In genomic region chr9:28970241-28970654, GRCh38 we compare ENCODE assay signal across 27 cellular contexts.
"Had no signal": no experiment of that assay in that cellular context is flagged by ENCODE, and none has a peak within 500 bp of the region (broad histone marks: within the 10 kb centered on the region; RNA-seq: fewer than 3 reads in every experiment).

No MANE protein-coding gene starts in this region.

- ATAC-seq: activated CD4-positive, CD25-positive, alpha-beta regulatory T cell treated with anti-CD3 and anti-CD28 coated beads, Interleukin-2, amount 50 U/mL, for 24 hours; esophagus mucosa; heart right ventricle; mucosa of descending colon; natural killer cell treated with Interleukin-12 subunit alpha and Interleukin-12 subunit beta and Interleukin-15 and Interleukin-18, amount 100 ng/mL, for 72 hours; right cardiac atrium; stimulated activated naive CD8-positive, alpha-beta T cell treated with anti-CD3 and anti-CD28 coated beads, Interleukin-15, Interleukin-2, amounts not matched to agents 100 U/mL and 50 U/mL, for 24 hours had no signal

- FAIRE-seq: TTC549 had no signal

- H3K27ac ChIP-seq: heart right ventricle, left ventricle myocardium inferior, testis, transverse colon, VCaP had no signal

- H3K4me3 Mint-ChIP-seq: activated CD4-positive, alpha-beta memory T cell treated with anti-CD3 and anti-CD28 coated beads for 36 hours; activated CD4-positive, alpha-beta T cell treated with anti-CD3 and anti-CD28 coated beads, Interleukin-2, amount 10 ng/mL, durations not matched to agents 24 days and 14 days; natural killer cell treated with Interleukin-12 subunit alpha and Interleukin-12 subunit beta and Interleukin-15 and Interleukin-18, amount 100 ng/mL, for 72 hours; T-helper 1 cell treated with Interleukin-12 subunit alpha and Interleukin-12 subunit beta and Interleukin-4 antibody, amounts not matched to agents 30 μg/mL and 1 μg/mL, for 36 hours had no signal

- H3K9me3 ChIP-seq: heart right ventricle, mucosa of descending colon, testis, transverse colon had no signal

- H3K27me3 Mint-ChIP-seq: activated CD4-positive, alpha-beta memory T cell treated with anti-CD3 and anti-CD28 coated beads for 36 hours; activated CD4-positive, alpha-beta T cell treated with anti-CD3 and anti-CD28 coated beads, Interleukin-2, amount 10 ng/mL, durations not matched to agents 24 days and 14 days; natural killer cell treated with Interleukin-12 subunit alpha and Interleukin-12 subunit beta and Interleukin-15 and Interleukin-18, amount 100 ng/mL, for 72 hours had no signal

- H3K36me3 ChIP-seq: heart right ventricle, left ventricle myocardium inferior, transverse colon had no signal

- H3K4me3 ChIP-seq: heart right ventricle, left ventricle myocardium inferior, lung, mucosa of descending colon, testis, transverse colon had no signal

- H3K27ac Mint-ChIP-seq: activated CD4-positive, alpha-beta memory T cell treated with anti-CD3 and anti-CD28 coated beads for 36 hours; activated CD4-positive, alpha-beta T cell treated with anti-CD3 and anti-CD28 coated beads, Interleukin-2, amount 10 ng/mL, durations not matched to agents 24 days and 14 days; natural killer cell treated with Interleukin-12 subunit alpha and Interleukin-12 subunit beta and Interleukin-15 and Interleukin-18, amount 100 ng/mL, for 72 hours; T-helper 1 cell treated with Interleukin-12 subunit alpha and Interleukin-12 subunit beta and Interleukin-4 antibody, amounts not matched to agents 30 μg/mL and 1 μg/mL, for 36 hours had no signal

- DNase-seq: activated CD4-positive, alpha-beta memory T cell treated with anti-CD3 and anti-CD28 coated beads for 36 hours; activated CD4-positive, alpha-beta T cell treated with anti-CD3 and anti-CD28 coated beads, Interleukin-2, amount 10 ng/mL, durations not matched to agents 24 days and 14 days; activated CD8-positive, alpha-beta memory T cell treated with anti-CD3 and anti-CD28 coated beads, Interleukin-2, amount 50 U/mL, for 4 hours; activated gamma-delta T cell; activated naive CD4-positive, alpha-beta T cell treated with anti-CD3 and anti-CD28 coated beads, Interleukin-2, amount 50 U/mL, for 16 hours; activated T-cell treated with anti-CD3 and anti-CD28 coated beads, Interleukin-2, amount 50 U/mL, for 1 hour; amniotic stem cell; caudate nucleus; foreskin fibroblast; heart right ventricle; islet precursor cell; left ventricle myocardium inferior; mucosa of descending colon; posterior cingulate gyrus; right cardiac atrium; stimulated activated CD4-positive, alpha-beta T cell treated with anti-CD3 and anti-CD28 coated beads, Interleukin-4, amount 100 ng/mL, for 1 hour; stimulated activated naive CD8-positive, alpha-beta T cell treated with anti-CD3 and anti-CD28 coated beads, Interleukin-15, Interleukin-2, amounts not matched to agents 100 U/mL and 50 U/mL, for 24 hours; T-helper 9 cell; testis; transverse colon had no signal

- H3K27me3 ChIP-seq: heart right ventricle, testis, transverse colon had no signal

- H3K9me3 Mint-ChIP-seq: activated CD4-positive, alpha-beta T cell treated with anti-CD3 and anti-CD28 coated beads, Interleukin-2, amount 10 ng/mL, durations not matched to agents 24 days and 14 days; T-helper 1 cell treated with Interleukin-12 subunit alpha and Interleukin-12 subunit beta and Interleukin-4 antibody, amounts not matched to agents 30 μg/mL and 1 μg/mL, for 36 hours had no signal

- H3K4me1 Mint-ChIP-seq: activated CD4-positive, alpha-beta T cell treated with anti-CD3 and anti-CD28 coated beads, Interleukin-2, amount 10 ng/mL, durations not matched to agents 24 days and 14 days had no signal

- H3K36me3 Mint-ChIP-seq: activated CD4-positive, alpha-beta memory T cell treated with anti-CD3 and anti-CD28 coated beads for 36 hours had no signal

- H3K4me1 ChIP-seq: heart right ventricle, left ventricle myocardium inferior, testis, transverse colon had no signal
